Comparison of ENCODE assay signal across 8 cellular contexts in genomic region chr5:159175547-159175946, GRCh38. TPM values are rescaled to one million over a fixed set of nuclear protein-coding genes. Genes with fewer than 3 reads are reported as not detected.
DNase-seq lines count a peak whose midpoint lies in the region; ATAC-seq and TF ChIP-seq lines count a peak whose summit lies in the region.

No MANE protein-coding gene starts in this region.

- H3K4me3 Mint-ChIP-seq in activated CD4-positive, alpha-beta T cell treated with anti-CD3 and anti-CD28 coated beads, Interleukin-2, amount 10 ng/mL, durations not matched to agents 24 days and 14 days = peak overlapping the region; percentile 63
- no peak overlapping the region for H3K4me3 Mint-ChIP-seq in activated naive CD8-positive, alpha-beta T cell treated with anti-CD3 and anti-CD28 coated beads for 36 hours
- peak overlapping the region; percentile 24 for H3K4me3 Mint-ChIP-seq in stimulated activated naive CD8-positive, alpha-beta T cell treated with anti-CD3 and anti-CD28 coated beads, Interleukin-15, Interleukin-2, amounts not matched to agents 100 ng/mL and 50 ng/mL, for 24 hours

- 2 to 3% methylated on average over 1 of the region's 1 CpG for WGBS in heart right ventricle, 2 donors

- peak overlapping the region; percentile 79 for H3K27ac Mint-ChIP-seq in activated CD4-positive, alpha-beta T cell treated with anti-CD3 and anti-CD28 coated beads, Interleukin-2, amount 10 ng/mL, durations not matched to agents 24 days and 14 days
- H3K27ac Mint-ChIP-seq in activated naive CD8-positive, alpha-beta T cell treated with anti-CD3 and anti-CD28 coated beads for 36 hours = peak overlapping the region; percentile 65
- H3K27ac Mint-ChIP-seq in stimulated activated naive CD8-positive, alpha-beta T cell treated with anti-CD3 and anti-CD28 coated beads, Interleukin-15, Interleukin-2, amounts not matched to agents 100 ng/mL and 50 ng/mL, for 24 hours = peak overlapping the region; percentile 76

- peaks cover 62% of the 10 kb centered on the region for H3K36me3 Mint-ChIP-seq in activated CD4-positive, alpha-beta T cell treated with anti-CD3 and anti-CD28 coated beads, Interleukin-2, amount 10 ng/mL, durations not matched to agents 24 days and 14 days (ENCODE audit: low read depth)
- peaks cover 49% of the 10 kb centered on the region for H3K36me3 Mint-ChIP-seq in activated naive CD8-positive, alpha-beta T cell treated with anti-CD3 and anti-CD28 coated beads for 36 hours
- H3K36me3 Mint-ChIP-seq in stimulated activated naive CD8-positive, alpha-beta T cell treated with anti-CD3 and anti-CD28 coated beads, Interleukin-15, Interleukin-2, amounts not matched to agents 100 ng/mL and 50 ng/mL, for 24 hours (ENCODE audit: low read depth) = peaks cover 65% of the 10 kb centered on the region

- no peaks in the 10 kb centered on the region for H3K9me3 ChIP-seq in heart right ventricle

- no peaks in the 10 kb centered on the region for H3K27me3 ChIP-seq in heart right ventricle

- peaks cover 49% of the 10 kb centered on the region for H3K4me1 Mint-ChIP-seq in activated CD4-positive, alpha-beta T cell treated with anti-CD3 and anti-CD28 coated beads, Interleukin-2, amount 10 ng/mL, durations not matched to agents 24 days and 14 days
- peaks cover 54% of the 10 kb centered on the region for H3K4me1 Mint-ChIP-seq in activated naive CD8-positive, alpha-beta T cell treated with anti-CD3 and anti-CD28 coated beads for 36 hours
- peaks cover 83% of the 10 kb centered on the region for H3K4me1 Mint-ChIP-seq in stimulated activated naive CD8-positive, alpha-beta T cell treated with anti-CD3 and anti-CD28 coated beads, Interleukin-15, Interleukin-2, amounts not matched to agents 100 ng/mL and 50 ng/mL, for 24 hours (ENCODE audit: low read depth)

- H3K4me3 ChIP-seq in heart right ventricle = no peak overlapping the region

- DNase-seq in activated CD4-positive, alpha-beta T cell treated with anti-CD3 and anti-CD28 coated beads, Interleukin-2, amount 10 ng/mL, durations not matched to agents 24 days and 14 days = peak; percentile 67
- DNase-seq in activated CD4-positive, alpha-beta T cell treated with anti-CD3 and anti-CD28 coated beads for 1 hour = no peak
- no peak for DNase-seq in activated naive CD8-positive, alpha-beta T cell treated with anti-CD3 and anti-CD28 coated beads for 36 hours
- DNase-seq in heart right ventricle = no peak
- no peak for DNase-seq in NCI-H2081 treated with DMSO at 0.1 percent for 48 hours (lab: John Stamatoyannopoulos, UW)

- intact Hi-C loops in activated CD4-positive, alpha-beta T cell treated with anti-CD3 and anti-CD28 coated beads, Interleukin-2, amount 10 ng/mL, durations not matched to agents 24 days and 14 days (cut with micrococcal nuclease) = loop anchor here (5.0 to 10.0 kb wide), 4 partner anchors 237 to 1321 kb away; partner anchors contain the start of gene CLINT1
- intact Hi-C loops in heart right ventricle (cut with DNase I) = loop anchor here in 1 of 10 donors (5.0 kb wide), 1 partner anchor 87 kb away; the partner anchor contains the start of gene UBLCP1

- no peaks in the 10 kb centered on the region for H3K9me3 Mint-ChIP-seq in activated CD4-positive, alpha-beta T cell treated with anti-CD3 and anti-CD28 coated beads, Interleukin-2, amount 10 ng/mL, durations not matched to agents 24 days and 14 days
- H3K9me3 Mint-ChIP-seq in activated naive CD8-positive, alpha-beta T cell treated with anti-CD3 and anti-CD28 coated beads for 36 hours = no peaks in the 10 kb centered on the region
- H3K9me3 Mint-ChIP-seq in stimulated activated naive CD8-positive, alpha-beta T cell treated with anti-CD3 and anti-CD28 coated beads, Interleukin-15, Interleukin-2, amounts not matched to agents 100 ng/mL and 50 ng/mL, for 24 hours = no peaks in the 10 kb centered on the region

- no peaks in the 10 kb centered on the region for H3K27me3 Mint-ChIP-seq in activated CD4-positive, alpha-beta T cell treated with anti-CD3 and anti-CD28 coated beads, Interleukin-2, amount 10 ng/mL, durations not matched to agents 24 days and 14 days
- H3K27me3 Mint-ChIP-seq in activated naive CD8-positive, alpha-beta T cell treated with anti-CD3 and anti-CD28 coated beads for 36 hours = no peaks in the 10 kb centered on the region
- no peaks in the 10 kb centered on the region for H3K27me3 Mint-ChIP-seq in stimulated activated naive CD8-positive, alpha-beta T cell treated with anti-CD3 and anti-CD28 coated beads, Interleukin-15, Interleukin-2, amounts not matched to agents 100 ng/mL and 50 ng/mL, for 24 hours

- H3K27ac ChIP-seq in heart right ventricle = peak overlapping the region in 9 of 10 donors; percentile 10 to 88 (median 61)

- no peak for TF ChIP-seq CTCF in heart right ventricle (IDR thresholded peaks at IDR 0.05)

- ATAC-seq in heart right ventricle (peak in 6 of 8 donors; percentile 41 to 77 (median 64)), HG02759 (IDR thresholded peaks at IDR 0.05; ENCODE audit: unreplicated experiment) (no peak)
- ATAC-seq in activated CD4-positive, CD25-positive, alpha-beta regulatory T cell treated with anti-CD3 and anti-CD28 coated beads, Interleukin-2, amount 50 U/mL, for 24 hours = no peak

- peaks cover 3 to 72% (median 52%) of the 10 kb centered on the region in 9 donors for H3K4me1 ChIP-seq in heart right ventricle

- H3K36me3 ChIP-seq in heart right ventricle = peaks cover 0 to 63% (median 0%) of the 10 kb centered on the region in 9 donors

RNA-seq across cellular contexts. Expression of gene RNF145, which starts 33.8 kb away (rescaled TPM):
- total RNA-seq in activated CD4-positive, alpha-beta T cell treated with anti-CD3 and anti-CD28 coated beads, Interleukin-2, amount 10 ng/mL, durations not matched to agents 24 days and 14 days = 141 and 149 TPM in 2 replicates
- total RNA-seq in activated naive CD8-positive, alpha-beta T cell treated with anti-CD3 and anti-CD28 coated beads for 36 hours = 10 to 100 TPM; 80.3 to 88.5 TPM
- total RNA-seq in heart right ventricle = 10 to 100 TPM; 16.2 to 37.4 (median 22.2) TPM
- 10 to 100 TPM in 1 of 2 donors, 1 to 10 TPM in 1; 9.4 to 30.0 TPM for polyA plus RNA-seq in heart right ventricle

Comparison
In these comparisons a context has a peak if more than half of its experiments do, and no peak if none do; other contexts are left out.
1. ATAC-seq: peak in heart right ventricle (6 of 8); none in activated CD4-positive, CD25-positive, alpha-beta regulatory T cell treated with anti-CD3 and anti-CD28 coated beads, Interleukin-2, amount 50 U/mL, for 24 hours (0 of 2) and HG02759 (single experiment).
2. Peak in every context shown above with its lines, with median percentiles within 50 percentile points of each other: H3K27ac Mint-ChIP-seq.